In the genomic region with DNA sequence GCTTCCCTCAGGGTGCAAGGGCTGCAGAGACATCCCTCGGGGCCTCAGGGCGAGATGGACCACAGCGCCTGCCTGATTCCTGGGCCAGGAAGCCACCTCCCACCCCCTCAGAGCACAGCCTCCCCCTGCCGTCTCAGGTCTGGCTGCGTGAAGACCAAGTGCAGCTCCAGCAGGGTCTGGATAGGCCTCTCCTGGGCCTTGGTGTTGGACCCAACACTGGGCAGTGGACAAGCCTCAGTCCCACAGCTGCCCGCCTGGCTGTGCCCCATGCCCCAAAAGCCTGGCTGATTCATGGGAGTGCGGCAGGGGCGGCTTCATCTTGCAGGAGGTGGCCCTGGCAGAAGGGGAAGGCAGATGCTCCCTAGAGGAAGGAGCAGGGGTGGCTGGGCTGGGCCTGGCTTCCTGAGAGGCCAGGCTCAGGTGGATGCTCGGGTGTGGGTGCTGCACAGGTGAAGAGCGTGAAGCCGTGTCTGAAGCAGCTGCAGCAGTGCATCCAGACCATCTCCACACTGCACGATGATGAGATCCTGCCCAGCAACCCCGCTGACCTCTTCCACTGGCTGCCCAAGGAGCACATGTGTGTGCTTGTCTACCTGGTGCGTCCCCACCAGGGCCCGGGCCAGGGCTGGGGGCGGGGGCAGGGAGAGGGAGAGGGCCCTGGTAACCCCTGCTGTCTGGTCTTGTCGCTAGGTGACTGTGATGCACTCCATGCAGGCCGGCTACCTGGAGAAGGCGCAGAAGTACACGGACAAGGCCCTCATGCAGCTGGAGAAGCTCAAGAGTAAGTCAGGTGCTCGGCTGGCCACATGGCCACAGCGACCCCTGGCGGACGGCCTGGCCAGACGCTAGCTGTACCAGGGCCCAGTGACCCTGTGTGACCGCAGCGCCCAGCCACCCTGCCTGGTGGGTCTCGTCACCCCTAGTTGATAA, we compare ENCODE assay signal across 8 cellular contexts. TPM values are rescaled to one million over a fixed set of nuclear protein-coding genes. Genes with fewer than 3 reads are reported as not detected.
A peak's percentile ranks its signal among the peaks of the same experiment; 100 is the strongest.
DNase-seq lines count a peak whose midpoint lies in the region; ATAC-seq and TF ChIP-seq lines count a peak whose summit lies in the region.

No MANE protein-coding gene starts in this region.

- H3K36me3 ChIP-seq in ascending aorta (peaks cover 88 to 98% of the 10 kb centered on the region in 2 donors), iPS DF 6.9 (ENCODE audit: control insufficient read depth, insufficient read depth, low read length) (peaks cover 33% of the 10 kb centered on the region), testis (ENCODE audit: low read depth, missing control alignments) (no peaks in the 10 kb centered on the region)

- ATAC-seq in HG03520 (IDR thresholded peaks at IDR 0.05; ENCODE audit: unreplicated experiment) = no peak

- H3K27me3 ChIP-seq in ascending aorta = no peaks in the 10 kb centered on the region
- H3K27me3 ChIP-seq in iPS DF 6.9 (ENCODE audit: control insufficient read depth, insufficient read depth, low read length) = no peaks in the 10 kb centered on the region
- no peaks in the 10 kb centered on the region for H3K27me3 ChIP-seq in testis

- H3K27ac ChIP-seq in 22Rv1 (no peak overlapping the region), ascending aorta (no peak overlapping the region), iPS DF 6.9 (ENCODE audit: low read length) (no peak overlapping the region), testis (no peak overlapping the region)

- H3K4me3 ChIP-seq in ascending aorta = no peak overlapping the region
- no peak overlapping the region for H3K4me3 ChIP-seq in iPS DF 6.9 (ENCODE audit: low read length)
- no peak overlapping the region for H3K4me3 ChIP-seq in testis

- TF ChIP-seq CTCF in 22Rv1 (IDR thresholded peaks at IDR 0.05) (peak; percentile 96), GM12872 (IDR thresholded peaks at IDR 0.05; ENCODE audit: insufficient read depth, low read depth, low read length) (peak; percentile 48), ascending aorta (IDR thresholded peaks at IDR 0.05) (peak; percentile 51 to 83 (median 71)), testis (IDR thresholded peaks at IDR 0.05) (peak; percentile 58 to 81 (median 81))

- no CpG with 5 or more reads among the region's 28 CpGs for WGBS in iPS DF 6.9 (ENCODE audit: insufficient coverage, insufficient read length)
- 67 to 88% methylated on average over 4 to 28 of the region's 28 CpGs for WGBS in testis, 2 donors

- no peak for TF ChIP-seq POLR2A in testis (IDR thresholded peaks at IDR 0.05)

- peak; percentile 53 for DNase-seq in NCI-H2227 (lab: John Stamatoyannopoulos, UW; ENCODE audit: unreplicated experiment)
- peak in 1 of 2 donors; percentile 70 for DNase-seq in ascending aorta (ENCODE audit: low spot score in 2 of 2)
- peak; percentile 76 for DNase-seq in iPS DF 6.9 (ENCODE audit: low read depth, low spot score)
- DNase-seq in testis = peak; percentile 74
- no peak for DNase-seq in activated CD4-positive, CD25-positive, alpha-beta regulatory T cell treated with anti-CD3 and anti-CD28 coated beads, Interleukin-2, amount 50 U/mL, for 72 hours

- H3K9me3 ChIP-seq in ascending aorta = no peaks in the 10 kb centered on the region
- no peaks in the 10 kb centered on the region for H3K9me3 ChIP-seq in iPS DF 6.9 (ENCODE audit: control insufficient read depth, insufficient read depth, low read length)
- H3K9me3 ChIP-seq in testis = no peaks in the 10 kb centered on the region

- H3K4me1 ChIP-seq in ascending aorta (peaks cover 0 to 2% of the 10 kb centered on the region in 2 donors), iPS DF 6.9 (ENCODE audit: control insufficient read depth, insufficient read depth, low read length) (no peaks in the 10 kb centered on the region), testis (no peaks in the 10 kb centered on the region)

- intact Hi-C loops in ascending aorta (cut with DNase I) = no loop called here
- intact Hi-C loops in testis (cut with DNase I; ENCODE audit: low total_unique reads) = no loop called here

RNA-seq across cellular contexts. Expression of a gene that starts 21.7 kb away (rescaled TPM):
- 41.2 TPM for total RNA-seq in ascending aorta
- total RNA-seq in testis = 100 to 1,000 TPM; 143 to 151 TPM
- 77.2 TPM for polyA plus RNA-seq in testis (ENCODE audit: insufficient read depth, low read depth, low replicate concordance)

RNA-seq across cellular contexts. Expression of a gene that starts 22.0 kb away (rescaled TPM):
- 42.9 TPM for total RNA-seq in ascending aorta
- total RNA-seq in testis = 10 to 100 TPM; 87.4 to 98.8 TPM
- 89.8 TPM for polyA plus RNA-seq in testis (ENCODE audit: insufficient read depth, low read depth, low replicate concordance)
